Comparison of ENCODE assay signal across 8 cellular contexts in genomic region chr20:54649511-54649962, GRCh38.
DNase-seq lines count a peak whose midpoint lies in the region; ATAC-seq and TF ChIP-seq lines count a peak whose summit lies in the region.

No MANE protein-coding gene starts in this region.

- no peaks in the 10 kb centered on the region for H3K27me3 ChIP-seq in BE2C
- no peaks in the 10 kb centered on the region for H3K27me3 ChIP-seq in Loucy (ENCODE audit: insufficient read depth, low read length, poor library complexity, severe bottlenecking)
- no peaks in the 10 kb centered on the region for H3K27me3 ChIP-seq in gastroesophageal sphincter
- no peaks in the 10 kb centered on the region for H3K27me3 ChIP-seq in ovary
- no peaks in the 10 kb centered on the region for H3K27me3 ChIP-seq in upper lobe of left lung

- H3K79me2 ChIP-seq in Loucy (ENCODE audit: insufficient read depth, low read length): no peaks in the 10 kb centered on the region

- no peaks in the 10 kb centered on the region for H3K36me3 ChIP-seq in BE2C
- no peaks in the 10 kb centered on the region for H3K36me3 ChIP-seq in Loucy (ENCODE audit: insufficient read depth, low read length)
- H3K36me3 ChIP-seq in gastroesophageal sphincter: no peaks in the 10 kb centered on the region
- no peaks in the 10 kb centered on the region for H3K36me3 ChIP-seq in ovary
- H3K36me3 ChIP-seq in upper lobe of left lung: no peaks in the 10 kb centered on the region

- H3F3A ChIP-seq in Loucy (ENCODE audit: low read depth): no peaks in the 10 kb centered on the region

- TF ChIP-seq EP300 in gastroesophageal sphincter (IDR thresholded peaks at IDR 0.05) (no peak), ovary (IDR thresholded peaks at IDR 0.05) (no peak), upper lobe of left lung (IDR thresholded peaks at IDR 0.05) (no peak)

- TF ChIP-seq POLR2A in gastroesophageal sphincter (IDR thresholded peaks at IDR 0.05) (no peak), ovary (IDR thresholded peaks at IDR 0.05) (no peak), upper lobe of left lung (IDR thresholded peaks at IDR 0.05) (no peak)

- ATAC-seq in GM19351 (IDR thresholded peaks at IDR 0.05; ENCODE audit: unreplicated experiment) (peak; percentile 86), gastroesophageal sphincter (peak; percentile 57), upper lobe of left lung (ENCODE audit: low FRiP score in 2 of 2) (peak; percentile 69 to 80)

- no peaks in the 10 kb centered on the region for H3K9me2 ChIP-seq in Loucy (replicated peaks; ENCODE audit: low read depth, low read length)

- H3K4me1 ChIP-seq in BE2C: no peaks in the 10 kb centered on the region
- no peaks in the 10 kb centered on the region for H3K4me1 ChIP-seq in Loucy (ENCODE audit: insufficient read depth, low read length, poor library complexity, severe bottlenecking)
- peaks cover 0 to 3% (median 0%) of the 10 kb centered on the region in 3 donors for H3K4me1 ChIP-seq in gastroesophageal sphincter
- peaks cover 2% of the 10 kb centered on the region for H3K4me1 ChIP-seq in ovary (ENCODE audit: insufficient read depth)
- H3K4me1 ChIP-seq in upper lobe of left lung: no peaks in the 10 kb centered on the region

- DNase-seq in BE2C: peak; percentile 87
- DNase-seq in RWPE1 (ENCODE audit: low spot score): peak; percentile 78
- DNase-seq in activated effector memory CD4-positive, alpha-beta T cell treated with Interleukin-2 at 50 U/mL for 16 hours: peak; percentile 9
- DNase-seq in ovary: peak; percentile 37 to 82 (median 75)
- peak in 1 of 2 donors; percentile 48 for DNase-seq in upper lobe of left lung

- H3K9me3 ChIP-seq in BE2C (no peaks in the 10 kb centered on the region), Loucy (ENCODE audit: insufficient read depth, low read depth, low read length) (no peaks in the 10 kb centered on the region), gastroesophageal sphincter (no peaks in the 10 kb centered on the region), ovary (no peaks in the 10 kb centered on the region), upper lobe of left lung (no peaks in the 10 kb centered on the region)

- H3K4me3 ChIP-seq in BE2C (ENCODE audit: low read depth, low read length) (no peak overlapping the region), Loucy (ENCODE audit: low read length, poor library complexity, severe bottlenecking) (no peak overlapping the region), gastroesophageal sphincter (no peak overlapping the region), ovary (no peak overlapping the region), upper lobe of left lung (no peak overlapping the region)

- 5 to 12% methylated on average over 8 of the region's 8 CpGs for WGBS in gastroesophageal sphincter (ENCODE audit: low coverage in 1 of 2), 2 donors
- 10 to 13% (median 12%) methylated on average over 8 of the region's 8 CpGs for WGBS in ovary, 3 donors
- WGBS in upper lobe of left lung, 2 donors: 6 to 17% methylated on average over 8 of the region's 8 CpGs

- intact Hi-C loops in ovary (cut with DNase I): no loop called here

- no peak overlapping the region for H2AFZ ChIP-seq in Loucy (ENCODE audit: low read length)

- POLR2A ChIA-PET in RWPE1 (lab: Yijun Ruan, JAX; ENCODE audit: low non-redundant PET): no interaction called here

- CTCF ChIA-PET in RWPE1 (lab: Yijun Ruan, JAX): interaction anchor here (0.8 to 1.0 kb wide), 3 partner anchors 17 to 431 kb away, joined by 3 read pairs; no protein-coding TSS in a partner anchor

- TF ChIP-seq CTCF in BE2C (IDR thresholded peaks at IDR 0.05; ENCODE audit: low read depth, low read length): peak; percentile 90
- peak; percentile 81 for TF ChIP-seq CTCF in Loucy (conservative IDR thresholded peaks at IDR 0.05; ENCODE audit: low read length)
- peak; percentile 96 for TF ChIP-seq CTCF in RWPE1 (conservative IDR thresholded peaks at IDR 0.05; ENCODE audit: low read depth)
- TF ChIP-seq CTCF in gastroesophageal sphincter (IDR thresholded peaks at IDR 0.05): peak; percentile 59 to 72 (median 66)
- peak in 1 of 3 donors; percentile 50 for TF ChIP-seq CTCF in ovary (IDR thresholded peaks at IDR 0.05)
- peak; percentile 21 to 63 (median 54) for TF ChIP-seq CTCF in upper lobe of left lung (IDR thresholded peaks at IDR 0.05)

- no peaks in the 10 kb centered on the region for H4K20me1 ChIP-seq in Loucy (ENCODE audit: insufficient read depth, low read length, poor library complexity, severe bottlenecking)

- H3K9ac ChIP-seq in Loucy (ENCODE audit: low read depth, low read length, poor library complexity, severe bottlenecking): no peak overlapping the region

- no peak overlapping the region for H3K27ac ChIP-seq in RWPE1
- H3K27ac ChIP-seq in gastroesophageal sphincter: no peak overlapping the region
- no peak overlapping the region for H3K27ac ChIP-seq in ovary
- no peak overlapping the region for H3K27ac ChIP-seq in upper lobe of left lung

- H3K4me2 ChIP-seq in Loucy (ENCODE audit: low read depth, low read length, poor library complexity, severe bottlenecking): no peak overlapping the region
